8 cellular contexts compared by ENCODE assay signal in the genomic region with DNA sequence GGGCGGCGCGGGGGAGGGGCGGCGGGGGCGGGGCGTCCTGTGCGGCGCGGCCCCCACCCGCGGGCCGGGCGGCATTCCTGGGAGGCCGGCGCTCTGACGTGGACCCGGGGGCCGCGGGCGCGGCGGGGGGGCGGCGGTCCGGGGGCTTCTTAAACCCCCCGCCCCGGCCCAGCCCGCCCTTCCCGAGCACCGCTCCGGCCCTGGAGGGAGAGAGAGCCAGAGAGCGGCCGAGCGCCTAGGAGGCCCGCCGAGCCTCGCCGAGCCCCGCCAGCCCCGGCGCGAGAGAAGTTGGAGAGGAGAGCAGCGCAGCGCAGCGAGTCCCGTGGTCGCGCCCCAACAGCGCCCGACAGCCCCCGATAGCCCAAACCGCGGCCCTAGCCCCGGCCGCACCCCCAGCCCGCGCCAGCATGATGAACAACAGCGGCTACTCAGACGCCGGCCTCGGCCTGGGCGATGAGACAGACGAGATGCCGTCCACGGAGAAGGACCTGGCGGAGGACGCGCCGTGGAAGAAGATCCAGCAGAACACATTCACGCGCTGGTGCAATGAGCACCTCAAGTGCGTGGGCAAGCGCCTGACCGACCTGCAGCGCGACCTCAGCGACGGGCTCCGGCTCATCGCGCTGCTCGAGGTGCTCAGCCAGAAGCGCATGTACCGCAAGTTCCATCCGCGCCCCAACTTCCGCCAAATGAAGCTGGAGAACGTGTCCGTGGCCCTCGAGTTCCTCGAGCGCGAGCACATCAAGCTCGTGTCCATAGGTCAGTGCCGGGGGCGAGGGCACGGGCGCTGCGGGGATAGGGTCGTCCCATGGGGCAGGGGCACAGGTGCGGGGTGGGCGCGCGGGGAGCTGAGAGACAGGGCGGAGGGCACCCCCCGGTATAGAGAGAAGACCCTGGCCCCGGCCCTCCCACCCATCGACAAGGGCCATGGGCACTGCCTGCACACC. TPM values are rescaled to one million over a fixed set of nuclear protein-coding genes. Genes with fewer than 3 reads are reported as not detected.
DNase-seq lines count a peak whose midpoint lies in the region; ATAC-seq and TF ChIP-seq lines count a peak whose summit lies in the region.

Gene FLNC, plus strand, starts transcription at position 176 of the 947 bp plus-strand sequence. Its CDS starts 232 bp downstream, at position 408.

- no peaks in the 10 kb centered on the region for H3K9me3 ChIP-seq in mucosa of rectum (ENCODE audit: control insufficient read depth in 2 of 2, low read length in 2 of 2)

- peaks cover 19 to 36% of the 10 kb centered on the region in 2 donors for H3K27me3 ChIP-seq in mucosa of rectum (ENCODE audit: control insufficient read depth in 2 of 2, insufficient read depth in 2 of 2, low read length in 2 of 2)

- ATAC-seq in GM18520 (IDR thresholded peaks at IDR 0.05; ENCODE audit: unreplicated experiment) = no peak

- H3K9ac ChIP-seq in mucosa of rectum (ENCODE audit: low read depth in 1 of 2, low read length in 2 of 2) = peak within 1 kb of the TSS; percentile 14 to 38

- H3K27ac ChIP-seq in mucosa of rectum (ENCODE audit: low read depth in 2 of 2, low read length in 2 of 2) (peak within 1 kb of the TSS; percentile 65 to 68), substantia nigra (ENCODE audit: low read depth, low read length, poor library complexity, severe bottlenecking) (peak within 1 kb of the TSS; percentile 98)

- DNase-seq in 8988T = peak; percentile 56
- DNase-seq in HT1080 (ENCODE audit: low read depth) = peak; percentile 15
- DNase-seq in activated CD8-positive, alpha-beta memory T cell treated with anti-CD3 and anti-CD28 coated beads for 24 hours = peak; percentile 75
- DNase-seq in erythroblast (lab: John Stamatoyannopoulos, UW) = peak; percentile 29 to 31
- DNase-seq in substantia nigra (lab: John Stamatoyannopoulos, UW) = peak in 4 of 49 donors; percentile 32 to 67 (median 40)
- DNase-seq in SHP77 treated with DMSO at 0.1 percent for 48 hours (lab: John Stamatoyannopoulos, UW) = no peak

- H3K4me1 ChIP-seq in mucosa of rectum (ENCODE audit: control insufficient read depth in 2 of 2, insufficient read depth in 2 of 2, low read length in 2 of 2) = peaks cover 9 to 17% of the 10 kb centered on the region in 2 donors

- peak within 1 kb of the TSS; percentile 60 to 67 for H3K4me3 ChIP-seq in mucosa of rectum (ENCODE audit: low read length in 2 of 2)

- H3K36me3 ChIP-seq in mucosa of rectum (ENCODE audit: control insufficient read depth in 2 of 2, insufficient read depth in 2 of 2, low read length in 2 of 2) = no peaks in the 10 kb centered on the region

- no peak for TF ChIP-seq POLR2A in erythroblast (IDR thresholded peaks at IDR 0.05; ENCODE audit: low read length)

RNA-seq across cellular contexts. Expression of gene FLNC, which starts in this region (rescaled TPM):
- 38.2 and 38.6 TPM in 2 replicates for total RNA-seq in HT1080 (2014; rRNA removed; shearing (Covaris generic))
- polyA plus RNA-seq in HT1080 (2015; cell fraction: cytosol; rRNA removed) = 6.4 and 6.6 TPM in 2 replicates
- 59.0 and 60.8 TPM in 2 replicates for polyA plus RNA-seq in HT1080 (2015; cell fraction: nucleus; rRNA removed)
